In the genomic region with DNA sequence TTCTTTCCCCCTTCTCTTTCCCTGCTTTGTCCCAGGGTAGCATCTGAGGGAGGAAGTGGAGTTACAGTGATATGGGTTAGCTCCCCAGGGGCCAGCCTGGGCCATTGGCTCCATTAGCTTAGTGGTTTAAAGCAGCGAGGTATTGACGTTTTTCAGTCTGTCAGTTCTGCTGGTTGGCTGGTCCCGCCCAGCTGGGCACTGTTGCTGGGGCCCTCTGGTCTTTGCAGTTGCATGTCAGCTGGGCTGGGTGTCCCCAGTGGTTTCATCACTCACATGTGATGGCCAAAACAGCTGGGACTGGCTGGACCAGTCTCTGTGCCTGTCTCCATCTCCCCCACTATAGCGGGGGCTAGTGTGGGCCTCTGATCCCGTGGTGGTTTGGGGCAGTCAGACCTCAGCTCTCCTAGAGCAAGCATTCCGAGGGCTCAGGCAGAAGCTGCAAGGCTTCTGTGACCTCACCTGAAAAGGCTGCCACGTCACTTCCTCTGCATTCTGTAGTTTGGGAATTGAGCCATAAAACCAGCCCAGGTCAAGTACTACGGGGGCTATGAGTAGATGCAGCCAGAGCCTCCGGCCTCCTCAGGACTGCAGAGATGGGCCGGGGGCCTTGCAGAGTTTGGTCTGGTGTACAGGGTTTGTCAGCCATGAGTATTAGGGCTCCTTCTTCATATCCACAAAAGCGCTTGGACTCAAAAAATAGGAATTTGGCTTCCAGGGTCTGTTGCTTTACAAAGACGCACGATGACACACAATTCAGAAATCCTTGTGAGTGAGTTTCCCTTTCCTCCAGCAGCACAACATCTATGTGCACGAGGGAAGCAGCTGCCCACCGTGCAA, we compare ENCODE assay signal across 8 cellular contexts. TPM values are rescaled to one million over a fixed set of nuclear protein-coding genes. Genes with fewer than 3 reads are reported as not detected.
DNase-seq lines count a peak whose midpoint lies in the region; TF ChIP-seq lines count a peak whose summit lies in the region.

No MANE protein-coding gene starts in this region.

- peak overlapping the region; percentile 68 for H3K27ac Mint-ChIP-seq in osteocyte (ENCODE audit: unreplicated experiment)

- H3K9me3 Mint-ChIP-seq in osteocyte (ENCODE audit: unreplicated experiment): no peaks in the 10 kb centered on the region

- H3K36me3 Mint-ChIP-seq in osteocyte (ENCODE audit: unreplicated experiment): peaks cover 4% of the 10 kb centered on the region

- H3K4me1 Mint-ChIP-seq in osteocyte (ENCODE audit: unreplicated experiment): peaks cover 42% of the 10 kb centered on the region

- H3K79me2 ChIP-seq in fibroblast of lung (ENCODE audit: control insufficient read depth, insufficient read depth, low read length): peaks cover 57% of the 10 kb centered on the region

- H4K20me1 ChIP-seq in fibroblast of lung (ENCODE audit: control insufficient read depth, extremely low read depth, insufficient read depth, low read length): no peaks in the 10 kb centered on the region

- H3K36me3 ChIP-seq in fibroblast of lung (ENCODE audit: control insufficient read depth, insufficient read depth, low read length) (peaks cover 6% of the 10 kb centered on the region), esophagus squamous epithelium (peaks cover 0 to 47% (median 0%) of the 10 kb centered on the region in 3 donors)

- H3K4me1 ChIP-seq in fibroblast of lung (ENCODE audit: control insufficient read depth, extremely low read depth, insufficient read depth, low read length) (peaks cover 37% of the 10 kb centered on the region), esophagus squamous epithelium (peaks cover 37 to 59% (median 39%) of the 10 kb centered on the region in 3 donors)

- WGBS in esophagus squamous epithelium, 2 donors: 20 to 77% methylated on average over 2 to 10 of the region's 15 CpGs

- TF ChIP-seq POLR2A in esophagus squamous epithelium (IDR thresholded peaks at IDR 0.05): no peak

- H3K27ac ChIP-seq in RWPE1 (peak overlapping the region; percentile 90), fibroblast of lung (ENCODE audit: insufficient read depth, low read length) (peak overlapping the region; percentile 51), esophagus squamous epithelium (no peak overlapping the region)

- intact Hi-C loops in esophagus squamous epithelium (cut with DNase I): no loop called here

- DNase-seq in NCI-H2171 treated with DMSO at 0.1 percent for 48 hours (lab: John Stamatoyannopoulos, UW): peak; percentile 7
- no peak for DNase-seq in NCI-H2171 (lab: John Stamatoyannopoulos, UW)
- no peak for DNase-seq in RWPE1 (ENCODE audit: low spot score)
- DNase-seq in fibroblast of lung (ENCODE audit: low read depth in 2 of 2): peak; percentile 60 to 65
- no peak for DNase-seq in osteocyte (ENCODE audit: extremely low spot score, unreplicated experiment)
- DNase-seq in NCI-H1694 (lab: John Stamatoyannopoulos, UW): no peak
- no peak for DNase-seq in SHP77 treated with DMSO at 0.1 percent for 48 hours (lab: John Stamatoyannopoulos, UW)
- DNase-seq in esophagus squamous epithelium (lab: John Stamatoyannopoulos, UW): no peak

- H3K4me3 ChIP-seq in fibroblast of lung (replicated peaks in 1 of 4; ENCODE audit: control extremely low read depth in 1 of 4, insufficient read depth in 1 of 4, low read depth in 3 of 4, low read length in 4 of 4): no peak overlapping the region
- H3K4me3 ChIP-seq in esophagus squamous epithelium: no peak overlapping the region

- no peaks in the 10 kb centered on the region for H3K9me3 ChIP-seq in fibroblast of lung (ENCODE audit: control insufficient read depth, insufficient read depth, low read depth, low read length)
- H3K9me3 ChIP-seq in esophagus squamous epithelium: no peaks in the 10 kb centered on the region

- peak overlapping the region; percentile 20 for H3K4me2 ChIP-seq in fibroblast of lung (ENCODE audit: extremely low read depth, insufficient read depth, low read length)

- POLR2A ChIA-PET in RWPE1 (lab: Yijun Ruan, JAX; ENCODE audit: low non-redundant PET): no interaction called here

- H2AFZ ChIP-seq in fibroblast of lung (ENCODE audit: low read length): no peak overlapping the region

- no peak overlapping the region for H3K4me3 Mint-ChIP-seq in osteocyte (ENCODE audit: unreplicated experiment)

- CTCF ChIA-PET in RWPE1 (lab: Yijun Ruan, JAX): interaction anchor here (0.7 kb wide), 3 partner anchors 108 to 375 kb away, joined by 3 to 4 read pairs (median 3); no protein-coding TSS in a partner anchor

- H3K27me3 ChIP-seq in fibroblast of lung (ENCODE audit: control insufficient read depth, insufficient read depth, low read length) (no peaks in the 10 kb centered on the region), esophagus squamous epithelium (no peaks in the 10 kb centered on the region)

- H3K27me3 Mint-ChIP-seq in osteocyte (ENCODE audit: unreplicated experiment): no peaks in the 10 kb centered on the region

- TF ChIP-seq CTCF in RWPE1 (conservative IDR thresholded peaks at IDR 0.05; ENCODE audit: low read depth) (no peak), fibroblast of lung (conservative IDR thresholded peaks at IDR 0.05 in 1 of 2, IDR thresholded peaks at IDR 0.05 in 1 of 2; ENCODE audit: low read depth in 1 of 2, low read length in 2 of 2) (no peak), osteocyte (IDR thresholded peaks at IDR 0.05) (no peak), esophagus squamous epithelium (IDR thresholded peaks at IDR 0.05) (no peak)

- no peak overlapping the region for H3K9ac ChIP-seq in fibroblast of lung (ENCODE audit: insufficient read depth, low read length)

RNA-seq across cellular contexts. Expression of a gene that starts 30.0 kb away (rescaled TPM):
- 3.1 and 5.8 TPM in 2 replicates for total RNA-seq in fibroblast of lung
- 0.32 and 0.47 TPM in 2 replicates for polyA plus RNA-seq in fibroblast of lung
- polyA plus RNA-seq in fibroblast of lung (2012): 0.92 and 0.96 TPM in 2 replicates
- polyA minus RNA-seq in fibroblast of lung (ENCODE audit: low replicate concordance): 0.27 TPM in 1 of 2 replicates, not detected in the other
- 1.7 and 2.0 TPM in 2 replicates for total RNA-seq in osteocyte
- 1 to 10 TPM in 1 of 4 donors, under 1 TPM in 3; 0.57 to 1.7 (median 0.89) TPM for total RNA-seq in esophagus squamous epithelium

RNA-seq across cellular contexts. Expression of a gene that starts 30.6 kb away (rescaled TPM):
- total RNA-seq in fibroblast of lung (215 and 221 TPM in 2 replicates), osteocyte (372 and 376 TPM in 2 replicates), esophagus squamous epithelium (10 to 100 TPM; 44.6 to 88.7 (median 56.0) TPM)
- polyA plus RNA-seq in fibroblast of lung: 306 and 472 TPM in 2 replicates
- 534 and 556 TPM in 2 replicates for polyA plus RNA-seq in fibroblast of lung (2012)
- 197 and 217 TPM in 2 replicates for polyA minus RNA-seq in fibroblast of lung (ENCODE audit: low replicate concordance)

RNA-seq across cellular contexts. Expression of a gene that starts 43.3 kb away (rescaled TPM):
- total RNA-seq in fibroblast of lung (0.50 and 0.51 TPM in 2 replicates), osteocyte (6.1 and 6.3 TPM in 2 replicates), esophagus squamous epithelium (under 1 TPM; 0.08 to 0.57 (median 0.15) TPM)
- polyA plus RNA-seq in fibroblast of lung: 0.62 and 0.69 TPM in 2 replicates
- 0.96 and 1.1 TPM in 2 replicates for polyA plus RNA-seq in fibroblast of lung (2012)
- 0.56 and 0.59 TPM in 2 replicates for polyA minus RNA-seq in fibroblast of lung (ENCODE audit: low replicate concordance)

RNA-seq across cellular contexts. Expression of a gene that starts 52.7 kb away (rescaled TPM):
- total RNA-seq in fibroblast of lung (0.51 and 0.66 TPM in 2 replicates), osteocyte (0.63 and 1.1 TPM in 2 replicates), esophagus squamous epithelium (under 1 TPM in 1 of 4 donors, not detected in 3; under 0.01 TPM)
- 0.10 and 0.23 TPM in 2 replicates for polyA plus RNA-seq in fibroblast of lung
- 0.29 and 0.76 TPM in 2 replicates for polyA plus RNA-seq in fibroblast of lung (2012)
- polyA minus RNA-seq in fibroblast of lung (ENCODE audit: low replicate concordance): 0.27 and 0.78 TPM in 2 replicates

Comparison
In these comparisons a context has a peak if more than half of its experiments do, and no peak if none do; other contexts are left out.
1. DNase-seq: peak in NCI-H2171 treated with DMSO at 0.1 percent for 48 hours (single experiment) and fibroblast of lung (2 of 2); none in NCI-H2171 (single experiment), RWPE1 (single experiment), osteocyte (single experiment), NCI-H1694 (single experiment), SHP77 treated with DMSO at 0.1 percent for 48 hours (single experiment) and esophagus squamous epithelium (single experiment).
2. H3K27ac ChIP-seq: peak in RWPE1 (single experiment) and fibroblast of lung (single experiment); none in esophagus squamous epithelium (0 of 4).